ENCODE assay signal across 9 cellular contexts in genomic region chr3:160450846-160451245, GRCh38. TPM values are rescaled to one million over a fixed set of nuclear protein-coding genes. Genes with fewer than 3 reads are reported as not detected.
DNase-seq lines count a peak whose midpoint lies in the region; ATAC-seq, FAIRE-seq and TF ChIP-seq lines count a peak whose summit lies in the region.
"Had no signal": no experiment of that assay in that cellular context is flagged by ENCODE, and none has a peak within 500 bp of the region (broad histone marks: within the 10 kb centered on the region; RNA-seq: fewer than 3 reads in every experiment).

No MANE protein-coding gene starts in this region.

- no peak for TF ChIP-seq RAD21 in HCT116 (IDR thresholded peaks at IDR 0.05; ENCODE audit: low read depth)

- CTCF ChIA-PET in AG04450 (lab: Charles Lee) (interaction anchor here (0.5 to 2.9 kb wide), 6 partner anchors 35 to 1988 kb away, joined by 3 to 21 read pairs (median 4); no protein-coding TSS in a partner anchor), HCT116 (lab: Charles Lee) (no interaction called here)

- H3K27me3 ChIP-seq in AG04450 (ENCODE audit: control insufficient read depth, insufficient read depth, low read length), result no peaks in the 10 kb centered on the region
- no peaks in the 10 kb centered on the region for H3K27me3 ChIP-seq in HCT116 (ENCODE audit: insufficient read depth, low read length)
- H3K27me3 ChIP-seq in keratinocyte (ENCODE audit: control insufficient read depth, extremely low read depth, insufficient read depth, low read length), result no peaks in the 10 kb centered on the region
- H3K27me3 ChIP-seq in Peyer's patch, result no peaks in the 10 kb centered on the region

- POLR2A ChIA-PET in AG04450 (lab: Yijun Ruan, JAX) (interaction anchor here (0.5 to 2.9 kb wide), 6 partner anchors 17 to 115 kb away, joined by 3 to 14 read pairs (median 5); partner anchors contain the start of gene KPNA4), HCT116 (lab: Charles Lee) (no interaction called here)
- POLR2A ChIA-PET in activated naive CD8-positive, alpha-beta T cell treated with anti-CD3 and anti-CD28 coated beads, Interleukin-2, amount 10 ng/mL, durations not matched to agents 7 days and 5 days (lab: Charles Lee), result interaction anchor here (1.2 to 8.1 kb wide), 6 partner anchors 9 to 771 kb away, joined by 3 to 86 read pairs (median 12); partner anchors contain the start of genes IFT80, KPNA4 and SMC4

- intact Hi-C loops in HCT116 (cut with micrococcal nuclease), result no loop called here

- H3K79me2 ChIP-seq in HCT116 (ENCODE audit: insufficient read depth, low read length), result peaks cover 37% of the 10 kb centered on the region
- peaks cover 30% of the 10 kb centered on the region for H3K79me2 ChIP-seq in keratinocyte (ENCODE audit: control insufficient read depth, insufficient read depth, low read length)

- H3K4me3 ChIP-seq in AG04450 (ENCODE audit: low read depth, low read length), result no peak overlapping the region
- no peak overlapping the region for H3K4me3 ChIP-seq in HCT116 (replicated peaks in 1 of 2; ENCODE audit: low read depth in 1 of 2, low read length in 2 of 2)
- peak overlapping the region in 1 of 3 experiments; percentile 68 for H3K4me3 ChIP-seq in keratinocyte (ENCODE audit: control insufficient read depth in 2 of 3, extremely low read depth in 1 of 3, insufficient read depth in 2 of 3, low read depth in 1 of 3, low read length in 3 of 3)
- no peak overlapping the region for H3K4me3 ChIP-seq in Peyer's patch

- H3K27ac Mint-ChIP-seq in activated naive CD8-positive, alpha-beta T cell treated with anti-CD3 and anti-CD28 coated beads, Interleukin-2, amount 10 ng/mL, durations not matched to agents 7 days and 5 days, result peak overlapping the region; percentile 99

- H2AFZ ChIP-seq in HCT116 (ENCODE audit: low read depth, low read length, poor library complexity, severe bottlenecking), result no peak overlapping the region
- no peak overlapping the region for H2AFZ ChIP-seq in keratinocyte (ENCODE audit: control insufficient read depth, low read length)

- peak; percentile 82 for DNase-seq in AG04450 (ENCODE audit: low read depth, low spot score)
- DNase-seq in HCT116 (ENCODE audit: low read depth, low spot score), result no peak
- DNase-seq in activated naive CD8-positive, alpha-beta T cell treated with anti-CD3 and anti-CD28 coated beads, Interleukin-2, amount 10 ng/mL, durations not matched to agents 7 days and 5 days, result no peak
- DNase-seq in keratinocyte (ENCODE audit: low read depth, low spot score), result no peak
- DNase-seq in NCI-H748 (lab: John Stamatoyannopoulos, UW; ENCODE audit: unreplicated experiment), result no peak
- no peak for DNase-seq in NCI-H128 (lab: John Stamatoyannopoulos, UW; ENCODE audit: unreplicated experiment)
- DNase-seq in H4 (ENCODE audit: low spot score), result no peak
- no peak for DNase-seq in Peyer's patch
- DNase-seq: activated CD4-positive, alpha-beta T cell treated with anti-CD3 and anti-CD28 coated beads for 4 hours had no signal

- peak overlapping the region; percentile 83; the same call in 1 of the 2 replicates for H3K4me2 ChIP-seq in HCT116 (ENCODE audit: low read length)
- H3K4me2 ChIP-seq in keratinocyte (ENCODE audit: control insufficient read depth, extremely low read depth, insufficient read depth, low read depth, low read length), result peak overlapping the region; percentile 94

- ATAC-seq in HCT116, result no peak
- no peak for ATAC-seq in activated naive CD8-positive, alpha-beta T cell treated with anti-CD3 and anti-CD28 coated beads, Interleukin-2, amount 10 ng/mL, durations not matched to agents 7 days and 5 days (ENCODE audit: low read depth)

- H3K9me3 ChIP-seq in AG04450 (ENCODE audit: control insufficient read depth, insufficient read depth, low read length) (peaks cover 8% of the 10 kb centered on the region), HCT116 (ENCODE audit: control insufficient read depth in 1 of 2, insufficient read depth in 1 of 2, low read depth in 1 of 2, low read length in 2 of 2) (no peaks in the 10 kb centered on the region), keratinocyte (ENCODE audit: control insufficient read depth, low read depth, low read length) (peaks cover 3% of the 10 kb centered on the region), Peyer's patch (no peaks in the 10 kb centered on the region)

- peaks cover 22% of the 10 kb centered on the region for H3K4me1 Mint-ChIP-seq in activated naive CD8-positive, alpha-beta T cell treated with anti-CD3 and anti-CD28 coated beads, Interleukin-2, amount 10 ng/mL, durations not matched to agents 7 days and 5 days

- RAD21 ChIA-PET in HCT116 (lab: Charles Lee; ENCODE audit: low non-redundant PET in 1 of 2, low total read pairs in 2 of 2, uncharacterized antibody in 2 of 2, unreplicated experiment in 2 of 2), result no interaction called here

- H3K36me3 Mint-ChIP-seq in activated naive CD8-positive, alpha-beta T cell treated with anti-CD3 and anti-CD28 coated beads, Interleukin-2, amount 10 ng/mL, durations not matched to agents 7 days and 5 days, result peaks cover 13% of the 10 kb centered on the region

- TF ChIP-seq CTCF in AG04450 (IDR thresholded peaks at IDR 0.05; ENCODE audit: low read depth, low read length), result peak; percentile 39
- TF ChIP-seq CTCF in HCT116 (IDR thresholded peaks at IDR 0.05 in 2 of 3, conservative IDR thresholded peaks at IDR 0.05 in 1 of 3; ENCODE audit: borderline replicate concordance in 1 of 3, insufficient read depth in 1 of 3, low read depth in 2 of 3, low read length in 2 of 3), result no peak
- TF ChIP-seq CTCF in keratinocyte (optimal IDR thresholded peaks at IDR 0.05 in 1 of 3, IDR thresholded peaks at IDR 0.05 in 1 of 3, conservative IDR thresholded peaks at IDR 0.05 in 1 of 3; ENCODE audit: extremely low read depth in 1 of 3, insufficient read depth in 2 of 3, low read length in 3 of 3), result no peak
- TF ChIP-seq CTCF in Peyer's patch (IDR thresholded peaks at IDR 0.05), result no peak

- peaks cover 3% of the 10 kb centered on the region for H3K27me3 Mint-ChIP-seq in activated naive CD8-positive, alpha-beta T cell treated with anti-CD3 and anti-CD28 coated beads, Interleukin-2, amount 10 ng/mL, durations not matched to agents 7 days and 5 days

- H3K9me2 ChIP-seq in HCT116 (ENCODE audit: insufficient read depth), result no peaks in the 10 kb centered on the region

- dilution Hi-C loops in keratinocyte (cut with MboI; ENCODE audit: extremely low pct_ligation_motif_present, low sequenced_read_pairs), result no loop called here

- no peak for TF ChIP-seq POLR2A in HCT116 (IDR thresholded peaks at IDR 0.05; ENCODE audit: borderline replicate concordance, extremely low read depth, insufficient read depth, insufficient read length)
- no peak for TF ChIP-seq POLR2A in Peyer's patch (IDR thresholded peaks at IDR 0.05)

- FAIRE-seq in keratinocyte (lab: Jason Lieb, UNC), result no peak

- no TSS peak for BruUV-seq in HCT116 (replicated peaks; lab: Mats Ljungman, UMichigan)

- H3K36me3 ChIP-seq in HCT116 (ENCODE audit: control insufficient read depth in 1 of 2, insufficient read depth in 2 of 2, low read length in 2 of 2) (peaks cover 2 to 13% of the 10 kb centered on the region in 2 experiments; a peak in 1 of 4 replicates), keratinocyte (ENCODE audit: control insufficient read depth in 2 of 2, extremely low read depth in 1 of 2, insufficient read depth in 2 of 2, low read length in 2 of 2) (peaks cover 0 to 4% of the 10 kb centered on the region in 2 experiments), Peyer's patch (no peaks in the 10 kb centered on the region)

- H4K20me1 ChIP-seq in HCT116 (ENCODE audit: insufficient read depth) (no peaks in the 10 kb centered on the region), keratinocyte (ENCODE audit: control insufficient read depth, extremely low read depth, insufficient read depth, low read length) (no peaks in the 10 kb centered on the region)

- H3K9me1 ChIP-seq in keratinocyte (ENCODE audit: control insufficient read depth, extremely low read depth, insufficient read depth, low read length), result no peaks in the 10 kb centered on the region

- H3K27ac ChIP-seq in AG04450 (ENCODE audit: low read depth, low read length), result peak overlapping the region; percentile 93
- H3K27ac ChIP-seq in HCT116 (ENCODE audit: low read depth, low read length), result no peak overlapping the region
- no peak overlapping the region for H3K27ac ChIP-seq in keratinocyte (ENCODE audit: control insufficient read depth, insufficient read depth, low read length)
- H3K27ac ChIP-seq in Peyer's patch, result no peak overlapping the region

- peak overlapping the region; percentile 97 for H3K4me3 Mint-ChIP-seq in activated naive CD8-positive, alpha-beta T cell treated with anti-CD3 and anti-CD28 coated beads, Interleukin-2, amount 10 ng/mL, durations not matched to agents 7 days and 5 days

- no peaks in the 10 kb centered on the region for H3K9me3 Mint-ChIP-seq in activated naive CD8-positive, alpha-beta T cell treated with anti-CD3 and anti-CD28 coated beads, Interleukin-2, amount 10 ng/mL, durations not matched to agents 7 days and 5 days

- H3K4me1 ChIP-seq in HCT116 (ENCODE audit: control insufficient read depth in 1 of 2, insufficient read depth in 2 of 2, low read length in 2 of 2), result peaks cover 8 to 31% of the 10 kb centered on the region in 2 experiments
- peaks cover 25% of the 10 kb centered on the region for H3K4me1 ChIP-seq in keratinocyte (ENCODE audit: control insufficient read depth, extremely low read depth, insufficient read depth, low read length)
- peaks cover 0 to 7% (median 0%) of the 10 kb centered on the region in 4 donors for H3K4me1 ChIP-seq in Peyer's patch

- H3K9ac ChIP-seq in HCT116 (ENCODE audit: low read length) (no peak overlapping the region), keratinocyte (ENCODE audit: control insufficient read depth, extremely low read depth, insufficient read depth, low read length) (no peak overlapping the region)

RNA-seq across cellular contexts. Expression of gene TRIM59, which starts 1.3 kb away (rescaled TPM):
- polyA plus RNA-seq in AG04450 (2011; rRNA removed), result 10.9 and 15.3 TPM in 2 replicates
- polyA minus RNA-seq in AG04450 (2011; rRNA and poly(A)+ RNA removed), result 14.6 and 22.7 TPM in 2 replicates
- 41.6 TPM for total RNA-seq in HCT116 (2021; ENCODE audit: unreplicated experiment)
- 5.6 and 13.8 TPM in 2 replicates for polyA plus RNA-seq in HCT116 (2012)
- total RNA-seq in activated naive CD8-positive, alpha-beta T cell treated with anti-CD3 and anti-CD28 coated beads, Interleukin-2, amount 10 ng/mL, durations not matched to agents 7 days and 5 days, result 10 to 100 TPM; 40.7 to 43.5 TPM
- polyA plus RNA-seq in keratinocyte, result 4.2 to 8.0 TPM (median 6.3 TPM) in 3 replicates
- polyA plus RNA-seq in keratinocyte (2011; ENCODE audit: low read depth), result 1.7 TPM
- polyA plus RNA-seq in keratinocyte (2011; cell fraction: cytosol; rRNA removed), result 2.3 and 3.7 TPM in 2 replicates
- 6.0 and 6.1 TPM in 2 replicates for polyA plus RNA-seq in keratinocyte (2011; cell fraction: nucleus; rRNA removed)
- 2.4 and 7.9 TPM in 2 replicates for polyA plus RNA-seq in keratinocyte (2012; ENCODE audit: low replicate concordance)
- polyA minus RNA-seq in keratinocyte, result 4.3 to 10.2 TPM (median 4.9 TPM) in 3 replicates
- 4.2 TPM for polyA minus RNA-seq in keratinocyte (2011; cell fraction: cytosol; rRNA and poly(A)+ RNA removed)
- polyA minus RNA-seq in keratinocyte (2011; cell fraction: nucleus; rRNA and poly(A)+ RNA removed), result 9.2 and 17.8 TPM in 2 replicates
- total RNA-seq in H4 (2014; rRNA removed; shearing (Covaris generic)), result 0.04 TPM in 1 of 2 replicates, not detected in the other
- total RNA-seq in Peyer's patch, result 1 to 10 TPM; 1.7 to 6.7 (median 4.1) TPM

RNA-seq across cellular contexts. Expression of gene SMC4, which starts 51.4 kb away (rescaled TPM):
- 23.5 and 42.0 TPM in 2 replicates for polyA plus RNA-seq in AG04450 (2011; rRNA removed)
- polyA minus RNA-seq in AG04450 (2011; rRNA and poly(A)+ RNA removed), result 8.6 and 20.0 TPM in 2 replicates
- 123 TPM for total RNA-seq in HCT116 (2021; ENCODE audit: unreplicated experiment)
- 42.5 and 61.0 TPM in 2 replicates for polyA plus RNA-seq in HCT116 (2012)
- total RNA-seq in activated naive CD8-positive, alpha-beta T cell treated with anti-CD3 and anti-CD28 coated beads, Interleukin-2, amount 10 ng/mL, durations not matched to agents 7 days and 5 days, result 100 to 1,000 TPM; 187 to 189 TPM
- polyA plus RNA-seq in keratinocyte, result 9.1 to 45.2 TPM (median 32.0 TPM) in 3 replicates
- polyA plus RNA-seq in keratinocyte (2011; ENCODE audit: low read depth), result 49.3 TPM
- polyA plus RNA-seq in keratinocyte (2011; cell fraction: cytosol; rRNA removed), result 13.1 and 18.1 TPM in 2 replicates
- polyA plus RNA-seq in keratinocyte (2011; cell fraction: nucleus; rRNA removed), result 17.9 and 33.4 TPM in 2 replicates
- polyA plus RNA-seq in keratinocyte (2012; ENCODE audit: low replicate concordance), result 10.0 and 34.1 TPM in 2 replicates
- 2.3 to 16.0 TPM (median 4.3 TPM) in 3 replicates for polyA minus RNA-seq in keratinocyte
- 7.7 TPM for polyA minus RNA-seq in keratinocyte (2011; cell fraction: cytosol; rRNA and poly(A)+ RNA removed)
- 13.7 and 16.4 TPM in 2 replicates for polyA minus RNA-seq in keratinocyte (2011; cell fraction: nucleus; rRNA and poly(A)+ RNA removed)
- total RNA-seq in H4 (2014; rRNA removed; shearing (Covaris generic)), result 69.3 and 115 TPM in 2 replicates
- total RNA-seq in Peyer's patch, result 100 to 1,000 TPM in 1 of 4 donors, 10 to 100 TPM in 3; 34.3 to 123 (median 50.8) TPM

RNA-seq across cellular contexts. Expression of gene IFT80, which starts 51.8 kb away (rescaled TPM):
- polyA plus RNA-seq in AG04450 (2011; rRNA removed) (29.2 and 43.5 TPM in 2 replicates), keratinocyte (11.2 to 23.6 TPM (median 12.3 TPM) in 3 replicates)
- 10.7 and 25.1 TPM in 2 replicates for polyA minus RNA-seq in AG04450 (2011; rRNA and poly(A)+ RNA removed)
- total RNA-seq in HCT116 (2021; ENCODE audit: unreplicated experiment) (26.3 TPM), Peyer's patch (10 to 100 TPM; 10.5 to 35.5 (median 15.4) TPM)
- 6.8 and 7.7 TPM in 2 replicates for polyA plus RNA-seq in HCT116 (2012)
- 10 to 100 TPM; 27.9 to 29.2 TPM for total RNA-seq in activated naive CD8-positive, alpha-beta T cell treated with anti-CD3 and anti-CD28 coated beads, Interleukin-2, amount 10 ng/mL, durations not matched to agents 7 days and 5 days
- 15.6 TPM for polyA plus RNA-seq in keratinocyte (2011; ENCODE audit: low read depth)
- 8.2 and 13.0 TPM in 2 replicates for polyA plus RNA-seq in keratinocyte (2011; cell fraction: cytosol; rRNA removed)
- 18.8 and 32.7 TPM in 2 replicates for polyA plus RNA-seq in keratinocyte (2011; cell fraction: nucleus; rRNA removed)
- 5.0 and 12.7 TPM in 2 replicates for polyA plus RNA-seq in keratinocyte (2012; ENCODE audit: low replicate concordance)
- polyA minus RNA-seq in keratinocyte, result 2.8 to 15.2 TPM (median 5.4 TPM) in 3 replicates
- 20.9 TPM for polyA minus RNA-seq in keratinocyte (2011; cell fraction: cytosol; rRNA and poly(A)+ RNA removed)
- polyA minus RNA-seq in keratinocyte (2011; cell fraction: nucleus; rRNA and poly(A)+ RNA removed), result 9.4 and 23.5 TPM in 2 replicates
- total RNA-seq in H4 (2014; rRNA removed; shearing (Covaris generic)), result 41.0 and 42.6 TPM in 2 replicates
